In the genomic region with DNA sequence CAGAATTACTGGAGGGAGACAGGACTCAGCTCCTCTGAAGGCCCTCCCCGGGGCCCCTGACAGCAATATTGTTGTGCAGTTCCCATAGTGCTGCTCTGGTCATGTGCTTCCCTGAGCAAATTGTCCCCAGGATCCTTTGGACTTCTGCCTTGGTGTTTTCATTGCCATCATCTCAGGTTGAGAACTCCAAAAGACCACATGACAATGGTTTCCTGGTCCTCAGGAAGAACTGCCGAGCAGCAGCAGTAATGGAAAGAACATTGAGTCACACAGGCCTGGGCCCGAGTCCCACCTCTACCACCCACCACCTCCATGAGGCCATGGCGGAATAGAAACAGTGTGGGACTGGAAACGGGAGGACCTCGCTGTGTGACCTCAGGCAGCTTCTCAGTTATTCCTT, we compare ENCODE assay signal across 16 cellular contexts. TPM values are rescaled to one million over a fixed set of nuclear protein-coding genes. Genes with fewer than 3 reads are reported as not detected.
DNase-seq lines count a peak whose midpoint lies in the region; ATAC-seq and TF ChIP-seq lines count a peak whose summit lies in the region.
"Had no signal": no experiment of that assay in that cellular context is flagged by ENCODE, and none has a peak within 500 bp of the region (broad histone marks: within the 10 kb centered on the region; RNA-seq: fewer than 3 reads in every experiment).

No MANE protein-coding gene starts in this region.

- TF ChIP-seq EP300 in SK-N-SH (IDR thresholded peaks at IDR 0.05; ENCODE audit: borderline replicate concordance in 1 of 2, low read depth in 1 of 2, low read length in 1 of 2): no peak

- no peaks in the 10 kb centered on the region for H3K27me3 ChIP-seq in SK-N-SH (ENCODE audit: insufficient read depth)
- H3K27me3 ChIP-seq in aorta (ENCODE audit: control insufficient read depth in 1 of 2, insufficient read depth in 2 of 2, low read length in 1 of 2): no peaks in the 10 kb centered on the region
- H3K27me3 ChIP-seq: BE2C had no signal

- peak overlapping the region; percentile 3; the same call in 1 of the 2 replicates for H2AFZ ChIP-seq in SK-N-SH (ENCODE audit: low read depth)

- H3K4me1 ChIP-seq in SK-N-SH (ENCODE audit: control insufficient read depth in 1 of 2, insufficient read depth in 2 of 2, low read depth in 1 of 2, low read length in 1 of 2): peaks cover 4 to 17% of the 10 kb centered on the region in 2 experiments; a peak in 3 of 4 replicates
- H3K4me1 ChIP-seq in aorta (ENCODE audit: control insufficient read depth in 1 of 2, insufficient read depth in 2 of 2, low read length in 2 of 2): peaks cover 0 to 2% of the 10 kb centered on the region in 2 donors
- H3K4me1 ChIP-seq: BE2C had no signal

- POLR2A ChIA-PET in SK-N-SH (lab: Yijun Ruan, JAX): no interaction called here

- H3K36me3 ChIP-seq in SK-N-SH (replicated peaks in 1 of 2; ENCODE audit: control insufficient read depth in 1 of 2, insufficient read depth in 2 of 2, low read length in 1 of 2): no peaks in the 10 kb centered on the region
- no peaks in the 10 kb centered on the region for H3K36me3 ChIP-seq in aorta (ENCODE audit: control insufficient read depth in 1 of 2, insufficient read depth in 2 of 2, low read length in 1 of 2)
- H3K36me3 ChIP-seq: BE2C, HAP-1 had no signal

- no peak overlapping the region for H3K27ac ChIP-seq in SK-N-SH (ENCODE audit: low read depth in 2 of 2, low read length in 1 of 2)
- H3K27ac ChIP-seq in aorta (ENCODE audit: low read depth in 1 of 2, low read length in 2 of 2): no peak overlapping the region
- H3K27ac ChIP-seq: 22Rv1, foreskin keratinocyte had no signal

- peaks cover 15% of the 10 kb centered on the region for H3F3A ChIP-seq in SK-N-SH (replicated peaks; ENCODE audit: insufficient read depth)

- no peak overlapping the region for H3K9ac ChIP-seq in SK-N-SH

- TF ChIP-seq CTCF in SK-N-SH (IDR thresholded peaks at IDR 0.05) (no peak), omental fat pad (IDR thresholded peaks at IDR 0.05) (no peak)

- no peak for TF ChIP-seq RAD21 in SK-N-SH (IDR thresholded peaks at IDR 0.05; ENCODE audit: low read length)

- no peak overlapping the region for H3K4me2 ChIP-seq in SK-N-SH

- no peak overlapping the region for H3K4me3 ChIP-seq in SK-N-SH (ENCODE audit: low read depth in 2 of 2, low read length in 1 of 2)
- no peak overlapping the region for H3K4me3 ChIP-seq in aorta (ENCODE audit: low read length in 2 of 2)

- WGBS in SK-N-SH (ENCODE audit: low lambda C conversion rate): 80% methylated on average over 6 of the region's 6 CpGs
- WGBS in aorta, 2 donors: 45 to 53% methylated on average over 6 of the region's 6 CpGs

- no peaks in the 10 kb centered on the region for H3K9me2 ChIP-seq in SK-N-SH

- CTCF ChIA-PET in SK-N-SH (lab: Yijun Ruan, JAX): interaction anchor here (0.7 to 4.4 kb wide), 13 partner anchors 8 to 586 kb away, joined by 3 to 154 read pairs (median 5); no protein-coding TSS in a partner anchor

- peaks cover 9% of the 10 kb centered on the region; the same call in 1 of the 2 replicates for H3K79me2 ChIP-seq in SK-N-SH (ENCODE audit: insufficient read depth)

- intact Hi-C loops in aorta (cut with DNase I): loop anchor here (5.0 kb wide), 2 partner anchors 228 to 318 kb away; a partner anchor contains a TSS

- H3K9me3 ChIP-seq in SK-N-SH: no peaks in the 10 kb centered on the region
- no peaks in the 10 kb centered on the region for H3K9me3 ChIP-seq in aorta (ENCODE audit: control insufficient read depth, low read length)
- H3K9me3 ChIP-seq: BE2C, HAP-1 had no signal

- ATAC-seq in SK-N-SH treated with all-trans-retinoic acid at 6 μM for 48 hours (no peak), aorta (ENCODE audit: low FRiP score) (no peak), omental fat pad (ENCODE audit: low FRiP score) (no peak)
- ATAC-seq: foreskin keratinocyte had no signal

- DNase-seq in SK-N-SH (no peak), lung microvascular endothelial cell (ENCODE audit: low read depth in 2 of 2) (peak; percentile 56 to 95), aorta (peak; percentile 54 to 75), omental fat pad (ENCODE audit: low spot score) (no peak), retina (no peak)
- peak; percentile 22 for DNase-seq in stimulated activated CD4-positive, alpha-beta T cell treated with anti-CD3 and anti-CD28 coated beads, Interleukin-15, amount 100 ng/mL, for 24 hours
- DNase-seq in stimulated activated CD4-positive, alpha-beta T cell treated with anti-CD3 and anti-CD28 coated beads, Interleukin-12 subunit alpha, Interleukin-12 subunit beta, amount 100 ng/mL, for 4 hours: no peak
- DNase-seq: BE2C; cerebellar nuclear complex; foreskin keratinocyte; NCI-H2081; occipital lobe; stimulated activated CD4-positive, alpha-beta T cell treated with anti-CD3 and anti-CD28 coated beads, Interleukin-4, amount 100 ng/mL, for 1 hour had no signal

- H4K20me1 ChIP-seq in SK-N-SH (ENCODE audit: insufficient read depth): no peaks in the 10 kb centered on the region

TF ChIP-seq in SK-N-SH, 30 proteins besides CTCF, POLR2A, EP300 and RAD21 (continues in another document):
- TF ChIP-seq, protein P1, sequence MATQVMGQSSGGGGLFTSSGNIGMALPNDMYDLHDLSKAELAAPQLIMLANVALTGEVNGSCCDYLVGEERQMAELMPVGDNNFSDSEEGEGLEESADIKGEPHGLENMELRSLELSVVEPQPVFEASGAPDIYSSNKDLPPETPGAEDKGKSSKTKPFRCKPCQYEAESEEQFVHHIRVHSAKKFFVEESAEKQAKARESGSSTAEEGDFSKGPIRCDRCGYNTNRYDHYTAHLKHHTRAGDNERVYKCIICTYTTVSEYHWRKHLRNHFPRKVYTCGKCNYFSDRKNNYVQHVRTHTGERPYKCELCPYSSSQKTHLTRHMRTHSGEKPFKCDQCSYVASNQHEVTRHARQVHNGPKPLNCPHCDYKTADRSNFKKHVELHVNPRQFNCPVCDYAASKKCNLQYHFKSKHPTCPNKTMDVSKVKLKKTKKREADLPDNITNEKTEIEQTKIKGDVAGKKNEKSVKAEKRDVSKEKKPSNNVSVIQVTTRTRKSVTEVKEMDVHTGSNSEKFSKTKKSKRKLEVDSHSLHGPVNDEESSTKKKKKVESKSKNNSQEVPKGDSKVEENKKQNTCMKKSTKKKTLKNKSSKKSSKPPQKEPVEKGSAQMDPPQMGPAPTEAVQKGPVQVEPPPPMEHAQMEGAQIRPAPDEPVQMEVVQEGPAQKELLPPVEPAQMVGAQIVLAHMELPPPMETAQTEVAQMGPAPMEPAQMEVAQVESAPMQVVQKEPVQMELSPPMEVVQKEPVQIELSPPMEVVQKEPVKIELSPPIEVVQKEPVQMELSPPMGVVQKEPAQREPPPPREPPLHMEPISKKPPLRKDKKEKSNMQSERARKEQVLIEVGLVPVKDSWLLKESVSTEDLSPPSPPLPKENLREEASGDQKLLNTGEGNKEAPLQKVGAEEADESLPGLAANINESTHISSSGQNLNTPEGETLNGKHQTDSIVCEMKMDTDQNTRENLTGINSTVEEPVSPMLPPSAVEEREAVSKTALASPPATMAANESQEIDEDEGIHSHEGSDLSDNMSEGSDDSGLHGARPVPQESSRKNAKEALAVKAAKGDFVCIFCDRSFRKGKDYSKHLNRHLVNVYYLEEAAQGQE (IDR thresholded peaks at IDR 0.05; ENCODE audit: low read depth, low read length): no peak
- TF ChIP-seq NFIC (IDR thresholded peaks at IDR 0.05; ENCODE audit: borderline replicate concordance) (no peak), YY1 (IDR thresholded peaks at IDR 0.05; ENCODE audit: low read depth) (no peak), ELF1 (IDR thresholded peaks at IDR 0.05) (no peak), SMC3 (IDR thresholded peaks at IDR 0.05; ENCODE audit: low read depth, low read length) (no peak)

TF ChIP-seq in SK-N-SH treated with all-trans-retinoic acid at 6 μM for 48 hours, 23 proteins besides CTCF, POLR2A, EP300 and RAD21:
- no peak for TF ChIP-seq ISL1 (CRISPR knock-in tag; IDR thresholded peaks at IDR 0.05)
- no peak for TF ChIP-seq CSDC2 (CRISPR knock-in tag; IDR thresholded peaks at IDR 0.05)
- no peak for TF ChIP-seq ARNTL (CRISPR knock-in tag; IDR thresholded peaks at IDR 0.05; ENCODE audit: borderline replicate concordance, low read depth)
- no peak for TF ChIP-seq TCF4 (CRISPR knock-in tag; IDR thresholded peaks at IDR 0.05; ENCODE audit: borderline replicate concordance)
- TF ChIP-seq, protein P2, sequence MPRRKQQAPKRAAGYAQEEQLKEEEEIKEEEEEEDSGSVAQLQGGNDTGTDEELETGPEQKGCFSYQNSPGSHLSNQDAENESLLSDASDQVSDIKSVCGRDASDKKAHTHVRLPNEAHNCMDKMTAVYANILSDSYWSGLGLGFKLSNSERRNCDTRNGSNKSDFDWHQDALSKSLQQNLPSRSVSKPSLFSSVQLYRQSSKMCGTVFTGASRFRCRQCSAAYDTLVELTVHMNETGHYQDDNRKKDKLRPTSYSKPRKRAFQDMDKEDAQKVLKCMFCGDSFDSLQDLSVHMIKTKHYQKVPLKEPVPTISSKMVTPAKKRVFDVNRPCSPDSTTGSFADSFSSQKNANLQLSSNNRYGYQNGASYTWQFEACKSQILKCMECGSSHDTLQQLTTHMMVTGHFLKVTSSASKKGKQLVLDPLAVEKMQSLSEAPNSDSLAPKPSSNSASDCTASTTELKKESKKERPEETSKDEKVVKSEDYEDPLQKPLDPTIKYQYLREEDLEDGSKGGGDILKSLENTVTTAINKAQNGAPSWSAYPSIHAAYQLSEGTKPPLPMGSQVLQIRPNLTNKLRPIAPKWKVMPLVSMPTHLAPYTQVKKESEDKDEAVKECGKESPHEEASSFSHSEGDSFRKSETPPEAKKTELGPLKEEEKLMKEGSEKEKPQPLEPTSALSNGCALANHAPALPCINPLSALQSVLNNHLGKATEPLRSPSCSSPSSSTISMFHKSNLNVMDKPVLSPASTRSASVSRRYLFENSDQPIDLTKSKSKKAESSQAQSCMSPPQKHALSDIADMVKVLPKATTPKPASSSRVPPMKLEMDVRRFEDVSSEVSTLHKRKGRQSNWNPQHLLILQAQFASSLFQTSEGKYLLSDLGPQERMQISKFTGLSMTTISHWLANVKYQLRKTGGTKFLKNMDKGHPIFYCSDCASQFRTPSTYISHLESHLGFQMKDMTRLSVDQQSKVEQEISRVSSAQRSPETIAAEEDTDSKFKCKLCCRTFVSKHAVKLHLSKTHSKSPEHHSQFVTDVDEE (CRISPR knock-in tag; IDR thresholded peaks at IDR 0.05): no peak
TF ChIP-seq in SK-N-SH treated with all-trans-retinoic acid at 6 μM for 48 hours: peak in this region for 0.

RNA-seq across cellular contexts. Expression of a gene that starts 6.3 kb away (rescaled TPM):
- polyA plus RNA-seq in SK-N-SH (2012; rRNA removed) (4.9 and 7.5 TPM in 2 replicates), aorta (1 to 10 TPM; 7.9 to 9.5 TPM)
- polyA plus RNA-seq in SK-N-SH (2012; cell fraction: cytosol; rRNA removed): 6.9 and 7.7 TPM in 2 replicates
- polyA plus RNA-seq in SK-N-SH (2012; cell fraction: nucleus; rRNA removed): 4.3 and 7.9 TPM in 2 replicates
- total RNA-seq in lung microvascular endothelial cell (12.6 and 16.9 TPM in 2 replicates), aorta (10 to 100 TPM; 59.2 to 65.8 TPM), omental fat pad (10 to 100 TPM; 23.0 to 58.3 (median 31.5) TPM)

Comparison
In these comparisons a context has a peak if more than half of its experiments do, and no peak if none do; other contexts are left out.
1. DNase-seq: peak in stimulated activated CD4-positive, alpha-beta T cell treated with anti-CD3 and anti-CD28 coated beads, Interleukin-15, amount 100 ng/mL, for 24 hours (single experiment), lung microvascular endothelial cell (2 of 2) and aorta (2 of 2); none in SK-N-SH (single experiment), stimulated activated CD4-positive, alpha-beta T cell treated with anti-CD3 and anti-CD28 coated beads, Interleukin-12 subunit alpha, Interleukin-12 subunit beta, amount 100 ng/mL, for 4 hours (single experiment), omental fat pad (single experiment) and retina (single experiment).